16 cellular contexts compared by ENCODE assay signal in the genomic region with DNA sequence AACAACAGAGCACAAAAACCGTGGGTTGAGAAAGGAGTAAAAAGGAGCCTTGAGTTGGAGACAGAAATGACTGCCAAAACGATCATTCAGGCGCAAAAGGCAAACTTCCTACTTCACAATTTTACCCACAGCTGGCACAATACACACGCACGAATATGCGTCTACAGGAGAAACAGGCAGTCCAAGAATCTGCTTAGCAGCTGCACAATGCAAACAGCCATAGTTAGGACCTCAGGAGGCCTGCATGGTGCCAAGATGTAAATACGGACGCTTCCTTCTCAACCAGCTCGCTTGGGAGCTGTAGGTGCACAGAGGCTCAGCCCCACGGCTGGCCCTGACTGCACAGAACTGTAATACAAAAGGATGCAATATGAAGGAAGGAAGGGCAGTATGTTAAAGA.
DNase-seq lines count a peak whose midpoint lies in the region; ATAC-seq, FAIRE-seq and TF ChIP-seq lines count a peak whose summit lies in the region.
"Had no signal": no experiment of that assay in that cellular context is flagged by ENCODE, and none has a peak within 500 bp of the region (broad histone marks: within the 10 kb centered on the region; RNA-seq: fewer than 3 reads in every experiment).

No MANE protein-coding gene starts in this region.

- H3K27me3 ChIP-seq in bronchial epithelial cell (ENCODE audit: control insufficient read depth, insufficient read depth, low read length) (no peaks in the 10 kb centered on the region), pancreas (no peaks in the 10 kb centered on the region)
- H3K27me3 ChIP-seq: heart right ventricle had no signal

- no peak for TF ChIP-seq CTCF in bronchial epithelial cell (IDR thresholded peaks at IDR 0.05; ENCODE audit: insufficient read depth, low read length, severe bottlenecking)
- TF ChIP-seq CTCF in pancreas (IDR thresholded peaks at IDR 0.05): no peak
- no peak for TF ChIP-seq CTCF in GM10266 (IDR thresholded peaks at IDR 0.05; ENCODE audit: control insufficient read depth, insufficient read depth, low read depth, missing control alignments)

- peak overlapping the region in 1 of 4 donors; percentile 3 for H3K27ac ChIP-seq in pancreas
- H3K27ac ChIP-seq: heart right ventricle, HL-60, left ventricle myocardium inferior had no signal

- H3K36me3 ChIP-seq in bronchial epithelial cell (ENCODE audit: control insufficient read depth, insufficient read depth, low read length) (no peaks in the 10 kb centered on the region), pancreas (no peaks in the 10 kb centered on the region)
- H3K36me3 ChIP-seq: heart right ventricle, left ventricle myocardium inferior had no signal

- 28 to 32% methylated on average over 10 of the region's 10 CpGs for WGBS in pancreas, 2 donors

- no peaks in the 10 kb centered on the region for H3K4me1 ChIP-seq in pancreas
- H3K4me1 ChIP-seq: heart right ventricle, left ventricle myocardium inferior had no signal

- H3K4me3 ChIP-seq in bronchial epithelial cell (ENCODE audit: low read depth, low read length) (no peak overlapping the region), pancreas (no peak overlapping the region)
- H3K4me3 ChIP-seq: heart right ventricle, left ventricle myocardium inferior had no signal

- DNase-seq in Daoy (ENCODE audit: low read depth) (peak; percentile 32), NCI-H2029 (lab: John Stamatoyannopoulos, UW) (peak; percentile 55), bronchial epithelial cell (ENCODE audit: low read depth) (peak; percentile 13), pancreas (peak in 4 of 6 donors; percentile 19 to 68 (median 43)), left cardiac atrium (no peak), GM10266 (ENCODE audit: extremely low spot score) (no peak)
- no peak for DNase-seq in activated CD4-positive, alpha-beta T cell treated with anti-CD3 and anti-CD28 coated beads for 1 hour
- DNase-seq: CD4-positive, CD25-positive, alpha-beta regulatory T cell; HCEC 1CT; heart right ventricle; Karpas-422; left ventricle myocardium inferior; natural killer cell; NCI-H526 had no signal

- intact Hi-C loops in pancreas (cut with DNase I): no loop called here
- intact Hi-C loops in left cardiac atrium (cut with DNase I): no loop called here

- ATAC-seq in pancreas: peak; percentile 90 to 95 (median 92)
- ATAC-seq in left cardiac atrium: no peak
- ATAC-seq: heart right ventricle, natural killer cell, sciatic nerve had no signal

- FAIRE-seq in bronchial epithelial cell (lab: Jason Lieb, UNC) (peak; percentile 76), pancreas (lab: Jason Lieb, UNC) (no peak)

- no peaks in the 10 kb centered on the region for H3K9me3 ChIP-seq in pancreas
- H3K9me3 ChIP-seq: heart right ventricle, left ventricle myocardium inferior had no signal

Comparison
In these comparisons a context has a peak if more than half of its experiments do, and no peak if none do; other contexts are left out.
1. DNase-seq: peak in Daoy (single experiment), NCI-H2029 (single experiment), bronchial epithelial cell (single experiment) and pancreas (4 of 6); none in left cardiac atrium (single experiment), activated CD4-positive, alpha-beta T cell treated with anti-CD3 and anti-CD28 coated beads for 1 hour (single experiment) and GM10266 (single experiment).
2. ATAC-seq: peak in pancreas (4 of 4); none in left cardiac atrium (0 of 2).